1 cellular context compared by ENCODE assay signal in the genomic region with DNA sequence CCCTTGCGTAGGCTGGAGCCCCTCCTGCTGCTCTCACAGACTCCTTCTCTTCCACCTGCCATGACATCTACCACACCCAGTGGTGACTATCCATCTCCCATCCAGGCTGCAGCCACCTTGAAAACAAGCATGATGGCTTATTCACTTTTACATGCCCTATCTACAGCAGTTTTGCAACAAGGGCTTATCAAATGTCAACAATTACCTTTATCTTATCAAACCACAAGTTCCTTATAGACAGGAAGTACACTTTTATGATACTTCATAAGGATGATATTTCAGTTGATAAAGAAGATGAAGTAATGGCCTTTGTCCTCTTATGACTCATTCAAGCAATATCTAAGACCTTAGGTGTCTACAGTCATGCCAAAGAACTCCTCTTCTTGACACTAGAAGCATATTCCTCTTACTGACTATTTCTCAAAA.
TF ChIP-seq lines count a peak whose summit lies in the region.

No MANE protein-coding gene starts in this region.

TF ChIP-seq in GM12878, 131 proteins besides CTCF, POLR2A, EP300 and RAD21:
- TF ChIP-seq JUNB (IDR thresholded peaks at IDR 0.05) (peak; percentile 50), TARDBP (IDR thresholded peaks at IDR 0.05; ENCODE audit: borderline replicate concordance) (no peak), ZNF24 (IDR thresholded peaks at IDR 0.05) (no peak), BRCA1 (IDR thresholded peaks at IDR 0.05; ENCODE audit: low read depth, low read length) (no peak)
TF ChIP-seq in GM12878: peak in this region for 1.
